9 cellular contexts compared by ENCODE assay signal in genomic region chr1:87684786-87685185, GRCh38.
DNase-seq lines count a peak whose midpoint lies in the region; ATAC-seq and TF ChIP-seq lines count a peak whose summit lies in the region.
"Had no signal": no experiment of that assay in that cellular context is flagged by ENCODE, and none has a peak within 500 bp of the region (broad histone marks: within the 10 kb centered on the region; RNA-seq: fewer than 3 reads in every experiment).

No MANE protein-coding gene starts in this region.

- H3K27me3 Mint-ChIP-seq in endodermal cell (ENCODE audit: insufficient read depth), result peaks cover 10% of the 10 kb centered on the region

- CTCF ChIA-PET in AG04450 (lab: Charles Lee), result interaction anchor here (1.0 kb wide), 1 partner anchor 359 kb away, joined by 5 read pairs; no protein-coding TSS in a partner anchor

- no peaks in the 10 kb centered on the region for H3K27me3 ChIP-seq in AG04450 (ENCODE audit: control insufficient read depth, insufficient read depth, low read length)
- peaks cover 5% of the 10 kb centered on the region for H3K27me3 ChIP-seq in endodermal cell (ENCODE audit: control insufficient read depth, insufficient read depth, low read length, poor library complexity, severe bottlenecking)
- H3K27me3 ChIP-seq in muscle layer of duodenum (ENCODE audit: low read depth, low read length), result no peaks in the 10 kb centered on the region

- POLR2A ChIA-PET in AG04450 (lab: Yijun Ruan, JAX), result interaction anchor here (0.8 to 1.1 kb wide), 4 partner anchors 40 to 350 kb away, joined by 3 read pairs; no protein-coding TSS in a partner anchor

- 62% methylated on average over 6 of the region's 6 CpGs; no CpG with 5 or more reads in 1 of the 2 experiments for WGBS in endodermal cell (ENCODE audit: insufficient coverage in 1 of 2, insufficient read length in 1 of 2), 2 experiments

- ATAC-seq in HG02642 (IDR thresholded peaks at IDR 0.05; ENCODE audit: poor library complexity, unreplicated experiment) (no peak), GM21717 (IDR thresholded peaks at IDR 0.05; ENCODE audit: unreplicated experiment) (no peak), GM18873 (IDR thresholded peaks at IDR 0.05; ENCODE audit: low FRiP score, unreplicated experiment) (no peak)

- H3K27ac Mint-ChIP-seq in endodermal cell, result no peak overlapping the region

- peak overlapping the region; percentile 29 for H3K4me3 Mint-ChIP-seq in endodermal cell

- no peaks in the 10 kb centered on the region for H3K4me1 ChIP-seq in endodermal cell (ENCODE audit: control insufficient read depth, insufficient read depth, low read length)
- H3K4me1 ChIP-seq in muscle layer of duodenum (ENCODE audit: control insufficient read depth in 1 of 2, insufficient read depth in 2 of 2, low read length in 2 of 2), result peaks cover 5 to 18% of the 10 kb centered on the region in 2 donors

- TF ChIP-seq CTCF in AG04450 (IDR thresholded peaks at IDR 0.05; ENCODE audit: low read depth, low read length), result no peak
- no peak for TF ChIP-seq CTCF in endodermal cell (conservative IDR thresholded peaks at IDR 0.05)

- peak overlapping the region; percentile 63 for H3K4me3 ChIP-seq in AG04450 (ENCODE audit: low read depth, low read length)
- no peak overlapping the region for H3K4me3 ChIP-seq in endodermal cell (ENCODE audit: low read length)
- peak overlapping the region; percentile 67 to 83 for H3K4me3 ChIP-seq in muscle layer of duodenum (ENCODE audit: low read depth in 1 of 2, low read length in 2 of 2)

- peaks cover 2% of the 10 kb centered on the region for H3K9me3 Mint-ChIP-seq in endodermal cell
- H3K9me3 Mint-ChIP-seq: central memory CD8-positive, alpha-beta T cell had no signal

- H3K36me3 Mint-ChIP-seq in endodermal cell (ENCODE audit: low read depth), result no peaks in the 10 kb centered on the region

- H3K4me1 Mint-ChIP-seq in endodermal cell, result peaks cover 20% of the 10 kb centered on the region
- H3K4me1 Mint-ChIP-seq: central memory CD8-positive, alpha-beta T cell had no signal

- no peaks in the 10 kb centered on the region for H3K9me3 ChIP-seq in AG04450 (ENCODE audit: control insufficient read depth, insufficient read depth, low read length)
- no peaks in the 10 kb centered on the region for H3K9me3 ChIP-seq in endodermal cell (ENCODE audit: control insufficient read depth, low read length)
- H3K9me3 ChIP-seq in muscle layer of duodenum (ENCODE audit: control insufficient read depth in 1 of 2, low read length in 2 of 2), result no peaks in the 10 kb centered on the region

- H3K36me3 ChIP-seq in endodermal cell (ENCODE audit: control insufficient read depth, insufficient read depth, low read length) (no peaks in the 10 kb centered on the region), muscle layer of duodenum (ENCODE audit: control insufficient read depth in 1 of 2, insufficient read depth in 2 of 2, low read length in 2 of 2) (no peaks in the 10 kb centered on the region)

- no peak overlapping the region for H3K27ac ChIP-seq in AG04450 (ENCODE audit: low read depth, low read length)
- H3K27ac ChIP-seq in endodermal cell (ENCODE audit: low read depth, low read length), result peak overlapping the region; percentile 1
- H3K27ac ChIP-seq in muscle layer of duodenum (ENCODE audit: low read length), result peak overlapping the region; percentile 87

- DNase-seq in AG04450 (ENCODE audit: low read depth, low spot score), result no peak
- peak; percentile 22 for DNase-seq in NCI-H2029 (lab: John Stamatoyannopoulos, UW)
- DNase-seq in endodermal cell, result no peak
- no peak for DNase-seq in activated CD8-positive, alpha-beta memory T cell treated with anti-CD3 and anti-CD28 coated beads, Interleukin-2, amount 50 U/mL, for 4 hours

- no peak overlapping the region for H3K9ac ChIP-seq in endodermal cell (ENCODE audit: extremely low read depth, low read length, poor library complexity, severe bottlenecking)
